Comparison of ENCODE assay signal across 8 cellular contexts in the genomic region with DNA sequence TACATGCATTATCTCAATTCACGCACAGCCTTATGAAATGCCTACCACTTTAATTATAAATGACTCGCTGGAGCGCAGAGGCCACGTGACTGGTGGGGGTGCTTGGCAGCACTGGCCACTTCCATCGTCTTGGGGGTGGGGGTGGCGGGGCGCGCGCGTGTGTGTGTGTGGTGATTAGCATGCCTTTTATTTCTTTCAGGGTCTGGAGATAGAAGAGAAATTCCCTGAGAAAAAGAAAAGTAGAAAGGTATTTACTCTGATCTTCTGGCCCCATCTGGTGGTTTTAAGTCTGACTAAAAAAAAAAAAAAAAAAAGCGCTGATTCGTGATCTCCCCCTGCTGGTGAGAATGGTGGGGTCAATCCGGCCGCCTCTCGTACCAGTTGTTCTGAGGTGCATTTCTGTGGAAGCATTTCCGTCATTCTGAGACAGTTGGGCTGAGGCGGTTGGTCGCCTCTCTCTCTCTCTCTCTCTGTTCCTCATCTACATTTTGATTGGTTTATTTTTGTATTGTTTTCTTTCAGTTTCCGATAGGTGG. TPM values are rescaled to one million over a fixed set of nuclear protein-coding genes. Genes with fewer than 3 reads are reported as not detected.
DNase-seq lines count a peak whose midpoint lies in the region; ATAC-seq and TF ChIP-seq lines count a peak whose summit lies in the region.

A gene with protein sequence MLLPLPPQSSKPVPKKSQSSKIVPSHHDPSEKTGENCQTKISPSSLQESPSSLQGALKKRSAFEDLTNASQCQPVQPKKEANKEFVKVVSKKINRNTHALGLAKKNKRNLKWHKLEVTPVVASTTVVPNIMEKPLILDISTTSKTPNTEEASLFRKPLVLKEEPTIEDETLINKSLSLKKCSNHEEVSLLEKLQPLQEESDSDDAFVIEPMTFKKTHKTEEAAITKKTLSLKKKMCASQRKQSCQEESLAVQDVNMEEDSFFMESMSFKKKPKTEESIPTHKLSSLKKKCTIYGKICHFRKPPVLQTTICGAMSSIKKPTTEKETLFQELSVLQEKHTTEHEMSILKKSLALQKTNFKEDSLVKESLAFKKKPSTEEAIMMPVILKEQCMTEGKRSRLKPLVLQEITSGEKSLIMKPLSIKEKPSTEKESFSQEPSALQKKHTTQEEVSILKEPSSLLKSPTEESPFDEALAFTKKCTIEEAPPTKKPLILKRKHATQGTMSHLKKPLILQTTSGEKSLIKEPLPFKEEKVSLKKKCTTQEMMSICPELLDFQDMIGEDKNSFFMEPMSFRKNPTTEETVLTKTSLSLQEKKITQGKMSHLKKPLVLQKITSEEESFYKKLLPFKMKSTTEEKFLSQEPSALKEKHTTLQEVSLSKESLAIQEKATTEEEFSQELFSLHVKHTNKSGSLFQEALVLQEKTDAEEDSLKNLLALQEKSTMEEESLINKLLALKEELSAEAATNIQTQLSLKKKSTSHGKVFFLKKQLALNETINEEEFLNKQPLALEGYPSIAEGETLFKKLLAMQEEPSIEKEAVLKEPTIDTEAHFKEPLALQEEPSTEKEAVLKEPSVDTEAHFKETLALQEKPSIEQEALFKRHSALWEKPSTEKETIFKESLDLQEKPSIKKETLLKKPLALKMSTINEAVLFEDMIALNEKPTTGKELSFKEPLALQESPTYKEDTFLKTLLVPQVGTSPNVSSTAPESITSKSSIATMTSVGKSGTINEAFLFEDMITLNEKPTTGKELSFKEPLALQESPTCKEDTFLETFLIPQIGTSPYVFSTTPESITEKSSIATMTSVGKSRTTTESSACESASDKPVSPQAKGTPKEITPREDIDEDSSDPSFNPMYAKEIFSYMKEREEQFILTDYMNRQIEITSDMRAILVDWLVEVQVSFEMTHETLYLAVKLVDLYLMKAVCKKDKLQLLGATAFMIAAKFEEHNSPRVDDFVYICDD (N-terminal part only) (plus strand): TSS at position 402 of the 536 bp plus-strand sequence. CDS start 80,399 bp downstream, outside the sequence.

- H3K27me3 Mint-ChIP-seq in memory B cell: peaks cover 2% of the 10 kb centered on the region

- DNase-seq in GM19240 (ENCODE audit: insufficient read length, low spot score): peak; percentile 23
- DNase-seq in NCI-H510A treated with DMSO at 0.1 percent for 48 hours (lab: John Stamatoyannopoulos, UW): peak; percentile 16
- peak; percentile 36 to 57 for DNase-seq in activated CD4-positive, alpha-beta T cell treated with anti-CD3 and anti-CD28 coated beads, Interleukin-2, amount 50 U/mL, for 24 hours (ENCODE audit: low read depth in 1 of 2, low spot score in 1 of 2)
- DNase-seq in dermis microvascular lymphatic vessel endothelial cell (ENCODE audit: low read depth in 2 of 2): peak; percentile 32 to 67
- DNase-seq in memory B cell (ENCODE audit: low spot score in 2 of 2): peak; percentile 42 to 60
- DNase-seq in stimulated activated CD8-positive, alpha-beta memory T cell treated with anti-CD3 and anti-CD28 coated beads, Interleukin-12 subunit alpha, Interleukin-12 subunit beta, amount 100 ng/mL, for 24 hours (ENCODE audit: extremely low read depth): peak; percentile 32

- peak within 1 kb of the TSS; percentile 80 for H3K4me3 Mint-ChIP-seq in memory B cell

- ATAC-seq in HG03439 (IDR thresholded peaks at IDR 0.05; ENCODE audit: unreplicated experiment) (peak; percentile 95), memory B cell (ENCODE audit: low read depth) (peak; percentile 97)

- no peaks in the 10 kb centered on the region for H3K36me3 Mint-ChIP-seq in memory B cell

- peak within 1 kb of the TSS; percentile 61 for H3K27ac Mint-ChIP-seq in memory B cell

- H3K4me1 Mint-ChIP-seq in memory B cell: peaks cover 3% of the 10 kb centered on the region

- TF ChIP-seq CTCF in C4-2B (conservative IDR thresholded peaks at IDR 0.05): peak; percentile 68

- H3K27ac ChIP-seq in C4-2B: peak within 1 kb of the TSS; percentile 62

- H3K9me3 Mint-ChIP-seq in memory B cell: no peaks in the 10 kb centered on the region

RNA-seq across cellular contexts. Expression of the gene that starts here (rescaled TPM):
- total RNA-seq in dermis microvascular lymphatic vessel endothelial cell: 0.13 and 0.26 TPM in 2 replicates

Comparison
In these comparisons a context has a peak if more than half of its experiments do, and no peak if none do; other contexts are left out.
1. Peak in every context shown above with its lines: DNase-seq, ATAC-seq and H3K27ac ChIP-seq.
2. Peak in DNase-seq in dermis microvascular lymphatic vessel endothelial cell; RNA of the gene not detected or under 1 TPM.